In the genomic region with DNA sequence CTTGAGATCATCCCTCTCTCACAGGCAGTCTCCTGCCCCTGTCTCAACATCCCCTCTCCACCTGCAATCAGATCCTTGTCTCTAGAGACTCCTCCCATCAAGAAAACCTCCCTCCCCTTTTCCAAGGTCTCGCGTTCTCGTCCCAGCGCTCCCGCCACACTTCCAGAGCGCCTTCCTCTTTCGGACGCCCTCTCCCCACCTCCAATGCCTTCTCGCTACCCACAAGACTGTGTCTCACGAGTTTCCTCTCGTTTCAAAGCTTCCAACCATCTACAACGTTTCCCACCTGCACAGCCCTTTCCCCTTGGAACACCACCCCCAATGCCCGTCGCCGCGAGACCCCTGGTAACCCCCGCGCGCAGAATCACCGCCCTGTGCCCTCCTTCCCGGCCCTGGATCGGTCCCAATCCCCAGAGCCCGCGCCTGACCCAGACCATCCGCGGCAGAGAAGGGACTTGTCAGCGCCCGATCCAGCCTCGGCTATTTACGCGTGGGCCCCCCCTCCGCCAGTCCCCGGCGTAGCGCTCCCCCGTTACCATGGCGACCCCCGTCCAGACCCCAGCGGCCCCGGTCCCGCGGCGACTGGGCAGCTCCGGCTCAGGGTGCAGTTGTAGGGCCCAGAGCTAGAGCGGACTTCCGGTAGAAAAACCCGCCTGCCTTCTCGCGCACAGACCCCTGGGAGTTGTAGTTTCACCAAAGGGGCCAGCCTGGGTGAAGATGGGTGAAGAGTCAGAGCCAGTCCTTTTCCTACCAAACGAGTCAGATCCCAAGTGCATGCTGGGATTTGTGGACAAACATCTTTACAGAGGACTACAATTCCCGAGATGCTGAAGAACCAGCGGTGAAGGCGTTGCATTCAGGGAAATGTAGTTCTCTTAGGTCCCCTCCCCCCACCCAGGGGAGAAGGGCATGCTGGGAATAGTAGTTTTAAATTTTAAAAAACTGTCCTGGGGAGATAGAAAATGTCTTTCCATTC, we compare ENCODE assay signal across 1 cellular context.
TF ChIP-seq lines count a peak whose summit lies in the region.

A gene (minus strand): TSS at position 619 of the 976 bp plus-strand sequence. CDS start 80 bp downstream, at position 539.

TF ChIP-seq in SK-N-SH treated with all-trans-retinoic acid at 6 μM for 48 hours, 23 proteins besides CTCF, POLR2A, EP300 and RAD21 (continued from another document):
- TF ChIP-seq, protein P1, sequence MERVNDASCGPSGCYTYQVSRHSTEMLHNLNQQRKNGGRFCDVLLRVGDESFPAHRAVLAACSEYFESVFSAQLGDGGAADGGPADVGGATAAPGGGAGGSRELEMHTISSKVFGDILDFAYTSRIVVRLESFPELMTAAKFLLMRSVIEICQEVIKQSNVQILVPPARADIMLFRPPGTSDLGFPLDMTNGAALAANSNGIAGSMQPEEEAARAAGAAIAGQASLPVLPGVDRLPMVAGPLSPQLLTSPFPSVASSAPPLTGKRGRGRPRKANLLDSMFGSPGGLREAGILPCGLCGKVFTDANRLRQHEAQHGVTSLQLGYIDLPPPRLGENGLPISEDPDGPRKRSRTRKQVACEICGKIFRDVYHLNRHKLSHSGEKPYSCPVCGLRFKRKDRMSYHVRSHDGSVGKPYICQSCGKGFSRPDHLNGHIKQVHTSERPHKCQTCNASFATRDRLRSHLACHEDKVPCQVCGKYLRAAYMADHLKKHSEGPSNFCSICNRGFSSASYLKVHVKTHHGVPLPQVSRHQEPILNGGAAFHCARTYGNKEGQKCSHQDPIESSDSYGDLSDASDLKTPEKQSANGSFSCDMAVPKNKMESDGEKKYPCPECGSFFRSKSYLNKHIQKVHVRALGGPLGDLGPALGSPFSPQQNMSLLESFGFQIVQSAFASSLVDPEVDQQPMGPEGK (CRISPR knock-in tag; IDR thresholded peaks at IDR 0.05; ENCODE audit: borderline replicate concordance) = peak; percentile 31; the same call in 1 of the 2 replicates
- TF ChIP-seq ZFP3 (CRISPR knock-in tag; IDR thresholded peaks at IDR 0.05) (peak; percentile 56; the same call in 1 of the 2 replicates), ZFP30 (CRISPR knock-in tag; IDR thresholded peaks at IDR 0.05) (no peak)
TF ChIP-seq in SK-N-SH treated with all-trans-retinoic acid at 6 μM for 48 hours: peak in this region for 5.
